Comparison of ENCODE assay signal across 1 cellular context in the genomic region with DNA sequence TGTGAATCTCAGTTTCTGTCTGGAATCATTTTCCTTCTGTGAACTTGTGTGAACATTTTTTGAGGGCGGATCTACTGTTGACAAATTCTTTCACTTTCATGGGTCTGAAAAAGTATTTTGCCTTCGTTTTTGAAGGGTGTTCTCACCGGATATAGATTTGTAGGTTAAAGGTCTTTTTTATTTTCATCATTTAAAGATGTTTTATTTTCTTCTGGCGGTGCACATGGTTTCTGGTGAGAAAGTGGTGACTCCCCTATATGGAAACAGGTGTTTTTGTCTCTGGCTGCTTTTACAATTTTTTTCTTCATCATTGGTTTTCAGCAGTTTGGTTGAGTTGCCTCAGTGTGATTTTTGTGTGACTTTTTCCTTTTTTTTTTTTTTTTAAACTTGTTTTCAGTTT.
TF ChIP-seq lines count a peak whose summit lies in the region.

No MANE protein-coding gene starts in this region.

TF ChIP-seq in WTC11, 78 proteins besides CTCF, POLR2A, EP300 and RAD21 (continued from another document):
- TF ChIP-seq, protein P1, sequence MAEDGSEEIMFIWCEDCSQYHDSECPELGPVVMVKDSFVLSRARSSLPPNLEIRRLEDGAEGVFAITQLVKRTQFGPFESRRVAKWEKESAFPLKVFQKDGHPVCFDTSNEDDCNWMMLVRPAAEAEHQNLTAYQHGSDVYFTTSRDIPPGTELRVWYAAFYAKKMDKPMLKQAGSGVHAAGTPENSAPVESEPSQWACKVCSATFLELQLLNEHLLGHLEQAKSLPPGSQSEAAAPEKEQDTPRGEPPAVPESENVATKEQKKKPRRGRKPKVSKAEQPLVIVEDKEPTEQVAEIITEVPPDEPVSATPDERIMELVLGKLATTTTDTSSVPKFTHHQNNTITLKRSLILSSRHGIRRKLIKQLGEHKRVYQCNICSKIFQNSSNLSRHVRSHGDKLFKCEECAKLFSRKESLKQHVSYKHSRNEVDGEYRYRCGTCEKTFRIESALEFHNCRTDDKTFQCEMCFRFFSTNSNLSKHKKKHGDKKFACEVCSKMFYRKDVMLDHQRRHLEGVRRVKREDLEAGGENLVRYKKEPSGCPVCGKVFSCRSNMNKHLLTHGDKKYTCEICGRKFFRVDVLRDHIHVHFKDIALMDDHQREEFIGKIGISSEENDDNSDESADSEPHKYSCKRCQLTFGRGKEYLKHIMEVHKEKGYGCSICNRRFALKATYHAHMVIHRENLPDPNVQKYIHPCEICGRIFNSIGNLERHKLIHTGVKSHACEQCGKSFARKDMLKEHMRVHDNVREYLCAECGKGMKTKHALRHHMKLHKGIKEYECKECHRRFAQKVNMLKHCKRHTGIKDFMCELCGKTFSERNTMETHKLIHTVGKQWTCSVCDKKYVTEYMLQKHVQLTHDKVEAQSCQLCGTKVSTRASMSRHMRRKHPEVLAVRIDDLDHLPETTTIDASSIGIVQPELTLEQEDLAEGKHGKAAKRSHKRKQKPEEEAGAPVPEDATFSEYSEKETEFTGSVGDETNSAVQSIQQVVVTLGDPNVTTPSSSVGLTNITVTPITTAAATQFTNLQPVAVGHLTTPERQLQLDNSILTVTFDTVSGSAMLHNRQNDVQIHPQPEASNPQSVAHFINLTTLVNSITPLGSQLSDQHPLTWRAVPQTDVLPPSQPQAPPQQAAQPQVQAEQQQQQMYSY (CRISPR knock-in tag; IDR thresholded peaks at IDR 0.05) = no peak
- TF ChIP-seq ZNF232 (CRISPR knock-in tag; IDR thresholded peaks at IDR 0.05) = no peak
- TF ChIP-seq, protein P2, sequence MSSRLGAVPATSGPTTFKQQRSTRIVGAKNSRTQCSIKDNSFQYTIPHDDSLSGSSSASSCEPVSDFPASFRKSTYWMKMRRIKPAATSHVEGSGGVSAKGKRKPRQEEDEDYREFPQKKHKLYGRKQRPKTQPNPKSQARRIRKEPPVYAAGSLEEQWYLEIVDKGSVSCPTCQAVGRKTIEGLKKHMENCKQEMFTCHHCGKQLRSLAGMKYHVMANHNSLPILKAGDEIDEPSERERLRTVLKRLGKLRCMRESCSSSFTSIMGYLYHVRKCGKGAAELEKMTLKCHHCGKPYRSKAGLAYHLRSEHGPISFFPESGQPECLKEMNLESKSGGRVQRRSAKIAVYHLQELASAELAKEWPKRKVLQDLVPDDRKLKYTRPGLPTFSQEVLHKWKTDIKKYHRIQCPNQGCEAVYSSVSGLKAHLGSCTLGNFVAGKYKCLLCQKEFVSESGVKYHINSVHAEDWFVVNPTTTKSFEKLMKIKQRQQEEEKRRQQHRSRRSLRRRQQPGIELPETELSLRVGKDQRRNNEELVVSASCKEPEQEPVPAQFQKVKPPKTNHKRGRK (CRISPR knock-in tag; IDR thresholded peaks at IDR 0.05; ENCODE audit: borderline replicate concordance) = no peak
- TF ChIP-seq, protein P3, sequence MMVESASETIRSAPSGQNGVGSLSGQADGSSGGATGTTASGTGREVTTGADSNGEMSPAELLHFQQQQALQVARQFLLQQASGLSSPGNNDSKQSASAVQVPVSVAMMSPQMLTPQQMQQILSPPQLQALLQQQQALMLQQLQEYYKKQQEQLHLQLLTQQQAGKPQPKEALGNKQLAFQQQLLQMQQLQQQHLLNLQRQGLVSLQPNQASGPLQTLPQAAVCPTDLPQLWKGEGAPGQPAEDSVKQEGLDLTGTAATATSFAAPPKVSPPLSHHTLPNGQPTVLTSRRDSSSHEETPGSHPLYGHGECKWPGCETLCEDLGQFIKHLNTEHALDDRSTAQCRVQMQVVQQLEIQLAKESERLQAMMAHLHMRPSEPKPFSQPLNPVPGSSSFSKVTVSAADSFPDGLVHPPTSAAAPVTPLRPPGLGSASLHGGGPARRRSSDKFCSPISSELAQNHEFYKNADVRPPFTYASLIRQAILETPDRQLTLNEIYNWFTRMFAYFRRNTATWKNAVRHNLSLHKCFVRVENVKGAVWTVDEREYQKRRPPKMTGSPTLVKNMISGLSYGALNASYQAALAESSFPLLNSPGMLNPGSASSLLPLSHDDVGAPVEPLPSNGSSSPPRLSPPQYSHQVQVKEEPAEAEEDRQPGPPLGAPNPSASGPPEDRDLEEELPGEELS (CRISPR knock-in tag; IDR thresholded peaks at IDR 0.05) = no peak
- TF ChIP-seq NR2C2 (CRISPR knock-in tag; IDR thresholded peaks at IDR 0.05) = no peak
- no peak for TF ChIP-seq PRRX2 (CRISPR knock-in tag; IDR thresholded peaks at IDR 0.05)
- TF ChIP-seq, protein P4, sequence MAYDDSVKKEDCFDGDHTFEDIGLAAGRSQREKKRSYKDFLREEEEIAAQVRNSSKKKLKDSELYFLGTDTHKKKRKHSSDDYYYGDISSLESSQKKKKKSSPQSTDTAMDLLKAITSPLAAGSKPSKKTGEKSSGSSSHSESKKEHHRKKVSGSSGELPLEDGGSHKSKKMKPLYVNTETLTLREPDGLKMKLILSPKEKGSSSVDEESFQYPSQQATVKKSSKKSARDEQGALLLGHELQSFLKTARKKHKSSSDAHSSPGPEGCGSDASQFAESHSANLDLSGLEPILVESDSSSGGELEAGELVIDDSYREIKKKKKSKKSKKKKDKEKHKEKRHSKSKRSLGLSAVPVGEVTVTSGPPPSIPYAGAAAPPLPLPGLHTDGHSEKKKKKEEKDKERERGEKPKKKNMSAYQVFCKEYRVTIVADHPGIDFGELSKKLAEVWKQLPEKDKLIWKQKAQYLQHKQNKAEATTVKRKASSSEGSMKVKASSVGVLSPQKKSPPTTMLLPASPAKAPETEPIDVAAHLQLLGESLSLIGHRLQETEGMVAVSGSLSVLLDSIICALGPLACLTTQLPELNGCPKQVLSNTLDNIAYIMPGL (CRISPR knock-in tag; IDR thresholded peaks at IDR 0.05) = no peak
